Comparison of ENCODE assay signal across 12 cellular contexts in genomic region chr10:126561499-126562208, GRCh38.
DNase-seq lines count a peak whose midpoint lies in the region; ATAC-seq, FAIRE-seq and TF ChIP-seq lines count a peak whose summit lies in the region.
"Had no signal": no experiment of that assay in that cellular context is flagged by ENCODE, and none has a peak within 500 bp of the region (broad histone marks: within the 10 kb centered on the region; RNA-seq: fewer than 3 reads in every experiment).

No MANE protein-coding gene starts in this region.

- H3K9ac ChIP-seq in endodermal cell (ENCODE audit: extremely low read depth, low read length, poor library complexity, severe bottlenecking) = peak overlapping the region; percentile 40

- peaks cover 47% of the 10 kb centered on the region for H3K4me1 Mint-ChIP-seq in endodermal cell
- H3K4me1 Mint-ChIP-seq in T-helper 17 cell = no peaks in the 10 kb centered on the region
- H3K4me1 Mint-ChIP-seq: activated CD4-positive, alpha-beta T cell treated with anti-CD3 and anti-CD28 coated beads for 36 hours had no signal

- peak; percentile 33 for DNase-seq in NCI-H2227 treated with DMSO at 0.1 percent for 48 hours (lab: John Stamatoyannopoulos, UW)
- no peak for DNase-seq in NCI-H2227 (lab: John Stamatoyannopoulos, UW; ENCODE audit: unreplicated experiment)
- DNase-seq in endodermal cell = peak; percentile 94
- peak; percentile 90 for DNase-seq in midbrain (lab: John Stamatoyannopoulos, UW)
- no peak for DNase-seq in T-helper 17 cell
- DNase-seq in H54 (ENCODE audit: insufficient read length, low spot score) = no peak
- DNase-seq: activated CD4-positive, alpha-beta T cell treated with anti-CD3 and anti-CD28 coated beads for 36 hours; NCI-H2107; SIG-M5 had no signal

- TF ChIP-seq POLR2A in H54 (IDR thresholded peaks at IDR 0.05; ENCODE audit: low read depth, low read length) = no peak

- no peak for TF ChIP-seq CTCF in endodermal cell (conservative IDR thresholded peaks at IDR 0.05)

- no peaks in the 10 kb centered on the region for H3K27me3 ChIP-seq in endodermal cell (ENCODE audit: control insufficient read depth, insufficient read depth, low read length, poor library complexity, severe bottlenecking)

- H3K36me3 Mint-ChIP-seq in endodermal cell (ENCODE audit: low read depth) (peaks cover 9% of the 10 kb centered on the region), T-helper 17 cell (ENCODE audit: low read depth) (peaks cover 6% of the 10 kb centered on the region)

- H3K9me3 Mint-ChIP-seq in endodermal cell = peaks cover 13% of the 10 kb centered on the region

- H3K36me3 ChIP-seq in endodermal cell (ENCODE audit: control insufficient read depth, insufficient read depth, low read length) = no peaks in the 10 kb centered on the region

- no peak for ATAC-seq in T-helper 17 cell
- ATAC-seq in HG03175 (IDR thresholded peaks at IDR 0.05; ENCODE audit: unreplicated experiment) = no peak
- ATAC-seq: activated CD4-positive, alpha-beta T cell treated with anti-CD3 and anti-CD28 coated beads for 36 hours had no signal

- H3K4me1 ChIP-seq in endodermal cell (ENCODE audit: control insufficient read depth, insufficient read depth, low read length) = peaks cover 19% of the 10 kb centered on the region

- H3K4me3 Mint-ChIP-seq in endodermal cell (peak overlapping the region; percentile 0), T-helper 17 cell (no peak overlapping the region)
- H3K4me3 Mint-ChIP-seq: activated CD4-positive, alpha-beta T cell treated with anti-CD3 and anti-CD28 coated beads for 36 hours had no signal

- peaks cover 4% of the 10 kb centered on the region for H3K27me3 Mint-ChIP-seq in endodermal cell (ENCODE audit: insufficient read depth)
- peaks cover 19% of the 10 kb centered on the region for H3K27me3 Mint-ChIP-seq in T-helper 17 cell

- H3K4me3 ChIP-seq in endodermal cell (ENCODE audit: low read length) = peak overlapping the region; percentile 64

- FAIRE-seq in H54 (lab: Jason Lieb, UNC) = no peak

- 21 to 30% methylated on average over 8 to 16 of the region's 16 CpGs for WGBS in endodermal cell (ENCODE audit: insufficient coverage in 1 of 2, insufficient read length in 1 of 2), 2 experiments

- H3K27ac Mint-ChIP-seq in endodermal cell (peak overlapping the region; percentile 81), T-helper 17 cell (no peak overlapping the region)
- H3K27ac Mint-ChIP-seq: activated CD4-positive, alpha-beta T cell treated with anti-CD3 and anti-CD28 coated beads for 36 hours had no signal

- H3K9me3 ChIP-seq in endodermal cell (ENCODE audit: control insufficient read depth, low read length) (peaks cover 22% of the 10 kb centered on the region), T-helper 17 cell (ENCODE audit: control insufficient read depth, low read length, poor library complexity, severe bottlenecking) (no peaks in the 10 kb centered on the region)

- H3K27ac ChIP-seq in endodermal cell (ENCODE audit: low read depth, low read length) (peak overlapping the region; percentile 30), temporal lobe (ENCODE audit: low read depth, low read length) (peak overlapping the region; percentile 100)
- H3K27ac ChIP-seq: 22Rv1 had no signal

Comparison
In these comparisons a context has a peak if more than half of its experiments do, and no peak if none do; other contexts are left out.
1. DNase-seq: peak in NCI-H2227 treated with DMSO at 0.1 percent for 48 hours (single experiment), endodermal cell (single experiment) and midbrain (single experiment); none in NCI-H2227 (single experiment), T-helper 17 cell (0 of 3) and H54 (single experiment).